Comparison of ENCODE assay signal across 18 cellular contexts in genomic region chr10:95456486-95456885, GRCh38.
A peak's percentile ranks its signal among the peaks of the same experiment; 100 is the strongest.
DNase-seq lines count a peak whose midpoint lies in the region; ATAC-seq and TF ChIP-seq lines count a peak whose summit lies in the region.
"Had no signal": no experiment of that assay in that cellular context is flagged by ENCODE, and none has a peak within 500 bp of the region (broad histone marks: within the 10 kb centered on the region; RNA-seq: fewer than 3 reads in every experiment).

No MANE protein-coding gene starts in this region.

- no peaks in the 10 kb centered on the region for H3K27me3 ChIP-seq in GM23338 (ENCODE audit: insufficient read depth)
- no peaks in the 10 kb centered on the region for H3K27me3 ChIP-seq in left ventricle myocardium inferior (ENCODE audit: low read depth)
- no peaks in the 10 kb centered on the region for H3K27me3 ChIP-seq in prostate gland (replicated peaks; ENCODE audit: insufficient read depth)
- 0 out of 2 replicates have a peak, but pooled peaks cover 4% of the 10 kb centered on the region for H3K27me3 ChIP-seq in SK-N-SH (ENCODE audit: insufficient read depth)

- intact Hi-C loops in left ventricle myocardium inferior (cut with micrococcal nuclease), result no loop called here
- intact Hi-C loops in prostate gland (cut with DNase I), result no loop called here
- intact Hi-C loops in activated CD4-positive, alpha-beta T cell treated with anti-CD3 and anti-CD28 coated beads for 36 hours (cut with DNase I, micrococcal nuclease), result no loop called here

- no peak overlapping the region for H2AFZ ChIP-seq in GM23338
- no peak overlapping the region for H2AFZ ChIP-seq in SK-N-SH (ENCODE audit: low read depth)

- H3K79me2 ChIP-seq in GM23338 (replicated peaks; ENCODE audit: insufficient read depth) (peaks cover under 1% of the 10 kb centered on the region; the same call in 1 of the 2 replicates), SK-N-SH (ENCODE audit: insufficient read depth) (no peaks in the 10 kb centered on the region; the same call in 1 of the 2 replicates)

- no peak overlapping the region for H3K4me3 Mint-ChIP-seq in GM23338
- no peak overlapping the region for H3K4me3 Mint-ChIP-seq in activated CD4-positive, alpha-beta T cell treated with anti-CD3 and anti-CD28 coated beads for 36 hours
- H3K4me3 Mint-ChIP-seq: CD4-positive, alpha-beta memory T cell; stimulated activated effector memory CD8-positive, alpha-beta T cell treated with anti-CD3 and anti-CD28 coated beads, Interleukin-12 subunit alpha, Interleukin-12 subunit beta, amount 100 ng/mL, for 72 hours had no signal

- no peaks in the 10 kb centered on the region for H3K36me3 Mint-ChIP-seq in GM23338 (ENCODE audit: low read depth)
- H3K36me3 Mint-ChIP-seq in activated CD4-positive, alpha-beta T cell treated with anti-CD3 and anti-CD28 coated beads for 36 hours (ENCODE audit: low read depth), result no peaks in the 10 kb centered on the region
- H3K36me3 Mint-ChIP-seq: CD4-positive, alpha-beta memory T cell; stimulated activated effector memory CD8-positive, alpha-beta T cell treated with anti-CD3 and anti-CD28 coated beads, Interleukin-12 subunit alpha, Interleukin-12 subunit beta, amount 100 ng/mL, for 72 hours had no signal

- peak; percentile 66 for ATAC-seq in GM23338
- no peak for ATAC-seq in activated CD4-positive, alpha-beta T cell treated with anti-CD3 and anti-CD28 coated beads for 36 hours
- no peak for ATAC-seq in GM21723 (IDR thresholded peaks at IDR 0.05; ENCODE audit: unreplicated experiment)
- ATAC-seq: stimulated activated effector memory CD8-positive, alpha-beta T cell treated with anti-CD3 and anti-CD28 coated beads, Interleukin-12 subunit alpha, Interleukin-12 subunit beta, amount 100 ng/mL, for 72 hours had no signal

- no peak overlapping the region for H3K4me3 ChIP-seq in GM23338
- no peak overlapping the region for H3K4me3 ChIP-seq in choroid plexus epithelial cell (ENCODE audit: low read depth, low read length)
- no peak overlapping the region for H3K4me3 ChIP-seq in left ventricle myocardium inferior
- no peak overlapping the region for H3K4me3 ChIP-seq in prostate gland
- no peak overlapping the region for H3K4me3 ChIP-seq in SK-N-SH (ENCODE audit: low read depth in 2 of 2, low read length in 1 of 2)
- H3K4me3 ChIP-seq: MG63, smooth muscle cell had no signal

- H3K27ac ChIP-seq in GM23338 (ENCODE audit: low read depth) (no peak overlapping the region), left ventricle myocardium inferior (replicated peaks) (peak overlapping the region; percentile 92), prostate gland (peak overlapping the region; percentile 36 to 40), SK-N-SH (ENCODE audit: low read depth in 2 of 2, low read length in 1 of 2) (no peak overlapping the region)

- H3K4me1 ChIP-seq in GM23338 (ENCODE audit: insufficient read depth), result peaks cover 31% of the 10 kb centered on the region
- peaks cover 87% of the 10 kb centered on the region for H3K4me1 ChIP-seq in left ventricle myocardium inferior
- H3K4me1 ChIP-seq in prostate gland (replicated peaks), result no peaks in the 10 kb centered on the region
- no peaks in the 10 kb centered on the region; a peak in 1 of 4 replicates for H3K4me1 ChIP-seq in SK-N-SH (ENCODE audit: control insufficient read depth in 1 of 2, insufficient read depth in 2 of 2, low read depth in 1 of 2, low read length in 1 of 2)

- TF ChIP-seq EP300 in SK-N-SH (IDR thresholded peaks at IDR 0.05; ENCODE audit: borderline replicate concordance in 1 of 2, low read depth in 1 of 2, low read length in 1 of 2), result no peak

- H3K9me3 ChIP-seq in left ventricle myocardium inferior (replicated peaks), result no peaks in the 10 kb centered on the region
- no peaks in the 10 kb centered on the region for H3K9me3 ChIP-seq in prostate gland
- no peaks in the 10 kb centered on the region for H3K9me3 ChIP-seq in SK-N-SH
- H3K9me3 ChIP-seq: MG63 had no signal

- no peak overlapping the region for H3K27ac Mint-ChIP-seq in GM23338
- no peak overlapping the region for H3K27ac Mint-ChIP-seq in activated CD4-positive, alpha-beta T cell treated with anti-CD3 and anti-CD28 coated beads for 36 hours
- H3K27ac Mint-ChIP-seq: CD4-positive, alpha-beta memory T cell; stimulated activated effector memory CD8-positive, alpha-beta T cell treated with anti-CD3 and anti-CD28 coated beads, Interleukin-12 subunit alpha, Interleukin-12 subunit beta, amount 100 ng/mL, for 72 hours had no signal

- H3K27me3 Mint-ChIP-seq in GM23338 (ENCODE audit: insufficient read depth, low read depth, poor library complexity), result peaks cover 3% of the 10 kb centered on the region
- peaks cover 4% of the 10 kb centered on the region for H3K27me3 Mint-ChIP-seq in activated CD4-positive, alpha-beta T cell treated with anti-CD3 and anti-CD28 coated beads for 36 hours

- H3K4me1 Mint-ChIP-seq in GM23338, result peaks cover 28% of the 10 kb centered on the region
- no peaks in the 10 kb centered on the region for H3K4me1 Mint-ChIP-seq in activated CD4-positive, alpha-beta T cell treated with anti-CD3 and anti-CD28 coated beads for 36 hours
- H3K4me1 Mint-ChIP-seq: CD4-positive, alpha-beta memory T cell; stimulated activated effector memory CD8-positive, alpha-beta T cell treated with anti-CD3 and anti-CD28 coated beads, Interleukin-12 subunit alpha, Interleukin-12 subunit beta, amount 100 ng/mL, for 72 hours had no signal

- 55% methylated on average over 3 of the region's 3 CpGs for WGBS in prostate gland
- whole genome bisulfite sequencing in SK-N-SH (ENCODE audit: low lambda C conversion rate), result 48% methylated on average over 3 of the region's 3 CpGs

- H3K36me3 ChIP-seq in GM23338 (ENCODE audit: insufficient read depth) (no peaks in the 10 kb centered on the region), left ventricle myocardium inferior (no peaks in the 10 kb centered on the region), prostate gland (no peaks in the 10 kb centered on the region), SK-N-SH (replicated peaks in 1 of 2; ENCODE audit: control insufficient read depth in 1 of 2, insufficient read depth in 2 of 2, low read length in 1 of 2) (no peaks in the 10 kb centered on the region)
- H3K36me3 ChIP-seq: MG63 had no signal

- no peaks in the 10 kb centered on the region for H3K9me3 Mint-ChIP-seq in GM23338
- H3K9me3 Mint-ChIP-seq in activated CD4-positive, alpha-beta T cell treated with anti-CD3 and anti-CD28 coated beads for 36 hours (ENCODE audit: low read depth), result no peaks in the 10 kb centered on the region
- H3K9me3 Mint-ChIP-seq: CD4-positive, alpha-beta memory T cell; stimulated activated effector memory CD8-positive, alpha-beta T cell treated with anti-CD3 and anti-CD28 coated beads, Interleukin-12 subunit alpha, Interleukin-12 subunit beta, amount 100 ng/mL, for 72 hours had no signal

- H3K4me2 ChIP-seq in GM23338, result no peak overlapping the region
- no peak overlapping the region for H3K4me2 ChIP-seq in SK-N-SH

- TF ChIP-seq CTCF in GM23338 (conservative IDR thresholded peaks at IDR 0.05; ENCODE audit: low read depth in 2 of 2), result no peak
- TF ChIP-seq CTCF in choroid plexus epithelial cell (conservative IDR thresholded peaks at IDR 0.05; ENCODE audit: low read depth, low read length), result peak; percentile 9
- TF ChIP-seq CTCF in left ventricle myocardium inferior (IDR thresholded peaks at IDR 0.05; ENCODE audit: borderline replicate concordance), result peak; percentile 40
- peak in 1 of 4 experiments; percentile 10 for TF ChIP-seq CTCF in prostate gland (IDR thresholded peaks at IDR 0.05)
- TF ChIP-seq CTCF in SK-N-SH (IDR thresholded peaks at IDR 0.05), result no peak

- H3K9ac ChIP-seq in SK-N-SH, result no peak overlapping the region

- H4K20me1 ChIP-seq in GM23338 (replicated peaks; ENCODE audit: insufficient read depth), result no peaks in the 10 kb centered on the region; the same call in 1 of the 2 replicates
- H4K20me1 ChIP-seq in SK-N-SH (ENCODE audit: insufficient read depth), result no peaks in the 10 kb centered on the region

- no peak for DNase-seq in GM23338 (ENCODE audit: low spot score)
- DNase-seq in choroid plexus epithelial cell (ENCODE audit: low read depth), result no peak
- DNase-seq in left ventricle myocardium inferior, result no peak
- peak; percentile 25 for DNase-seq in prostate gland (ENCODE audit: low spot score)
- no peak for DNase-seq in activated CD4-positive, alpha-beta T cell treated with anti-CD3 and anti-CD28 coated beads for 36 hours
- DNase-seq in activated CD4-positive, alpha-beta T cell treated with anti-CD3 and anti-CD28 coated beads for 4 hours, result no peak
- no peak for DNase-seq in SK-N-SH
- DNase-seq: activated effector memory CD4-positive, alpha-beta T cell treated with anti-CD3 and anti-CD28 coated beads, Interleukin-2, amount 50 U/mL, for 16 hours; CD4-positive, alpha-beta memory T cell; dermis blood vessel endothelial cell; H7; MG63; NCI-H2029; NCI-H526 treated with DMSO at 0.1 percent for 48 hours; OCI-M1 had no signal

- CTCF ChIA-PET in activated CD4-positive, alpha-beta T cell treated with anti-CD3 and anti-CD28 coated beads for 36 hours (lab: Charles Lee), result no interaction called here
- CTCF ChIA-PET in SK-N-SH (lab: Yijun Ruan, JAX), result interaction anchor here (0.9 to 1.8 kb wide), 3 partner anchors 11 to 28 kb away, joined by 3 to 10 read pairs (median 7); no protein-coding TSS in a partner anchor

- H3K9me2 ChIP-seq in GM23338 (ENCODE audit: insufficient read depth), result no peaks in the 10 kb centered on the region
- no peaks in the 10 kb centered on the region for H3K9me2 ChIP-seq in SK-N-SH

- H3F3A ChIP-seq in GM23338 (replicated peaks; ENCODE audit: low read depth) (no peaks in the 10 kb centered on the region), SK-N-SH (replicated peaks; ENCODE audit: insufficient read depth) (no peaks in the 10 kb centered on the region)

- TF ChIP-seq POLR2A in prostate gland (IDR thresholded peaks at IDR 0.05), result no peak

- TF ChIP-seq RAD21 in SK-N-SH (IDR thresholded peaks at IDR 0.05; ENCODE audit: low read length), result no peak

- POLR2A ChIA-PET in activated CD4-positive, alpha-beta T cell treated with anti-CD3 and anti-CD28 coated beads for 36 hours (lab: Charles Lee), result no interaction called here
- POLR2A ChIA-PET in SK-N-SH (lab: Yijun Ruan, JAX), result no interaction called here

TF ChIP-seq in GM23338, 12 proteins besides CTCF, POLR2A, EP300 and RAD21 (continues in another document):
- no peak for TF ChIP-seq ZNF331 (CRISPR knock-in tag; IDR thresholded peaks at IDR 0.05; ENCODE audit: low read depth)

TF ChIP-seq in SK-N-SH, 30 proteins besides CTCF, POLR2A, EP300 and RAD21 (continues in another document):
- no peak for TF ChIP-seq NFIC (IDR thresholded peaks at IDR 0.05; ENCODE audit: borderline replicate concordance)
- no peak for TF ChIP-seq YY1 (IDR thresholded peaks at IDR 0.05; ENCODE audit: low read depth)
- TF ChIP-seq, protein P1, sequence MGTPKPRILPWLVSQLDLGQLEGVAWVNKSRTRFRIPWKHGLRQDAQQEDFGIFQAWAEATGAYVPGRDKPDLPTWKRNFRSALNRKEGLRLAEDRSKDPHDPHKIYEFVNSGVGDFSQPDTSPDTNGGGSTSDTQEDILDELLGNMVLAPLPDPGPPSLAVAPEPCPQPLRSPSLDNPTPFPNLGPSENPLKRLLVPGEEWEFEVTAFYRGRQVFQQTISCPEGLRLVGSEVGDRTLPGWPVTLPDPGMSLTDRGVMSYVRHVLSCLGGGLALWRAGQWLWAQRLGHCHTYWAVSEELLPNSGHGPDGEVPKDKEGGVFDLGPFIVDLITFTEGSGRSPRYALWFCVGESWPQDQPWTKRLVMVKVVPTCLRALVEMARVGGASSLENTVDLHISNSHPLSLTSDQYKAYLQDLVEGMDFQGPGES (IDR thresholded peaks at IDR 0.05; ENCODE audit: low read depth, low read length), result no peak
- TF ChIP-seq SMC3 (IDR thresholded peaks at IDR 0.05; ENCODE audit: low read depth, low read length), result no peak

Comparison
In these comparisons a context has a peak if more than half of its experiments do, and no peak if none do; other contexts are left out.
1. H3K27ac ChIP-seq: peak in left ventricle myocardium inferior (single experiment) and prostate gland (2 of 2); none in GM23338 (single experiment) and SK-N-SH (0 of 2).
2. CTCF ChIP-seq: peak in choroid plexus epithelial cell (single experiment) and left ventricle myocardium inferior (single experiment); none in GM23338 (0 of 2) and SK-N-SH (single experiment).